ENCODE assay signal across 24 cellular contexts in genomic region chr3:140579260-140579659, GRCh38.
DNase-seq lines count a peak whose midpoint lies in the region; ATAC-seq, FAIRE-seq and TF ChIP-seq lines count a peak whose summit lies in the region.
"Had no signal": no experiment of that assay in that cellular context is flagged by ENCODE, and none has a peak within 500 bp of the region (broad histone marks: within the 10 kb centered on the region; RNA-seq: fewer than 3 reads in every experiment).

No MANE protein-coding gene starts in this region.

- H3K27ac Mint-ChIP-seq in Calu3 (ENCODE audit: unreplicated experiment): no peak overlapping the region
- H3K27ac Mint-ChIP-seq in glutamatergic neuron (ENCODE audit: unreplicated experiment): no peak overlapping the region
- H3K27ac Mint-ChIP-seq: GM23338, H9, HFFc6 had no signal

- H3K4me3 Mint-ChIP-seq in Calu3 (ENCODE audit: low read depth, unreplicated experiment) (no peak overlapping the region), glutamatergic neuron (ENCODE audit: unreplicated experiment) (no peak overlapping the region)
- H3K4me3 Mint-ChIP-seq: GM23338, H9, HFFc6 had no signal

- H3K9me3 Mint-ChIP-seq in Calu3 (ENCODE audit: low read depth, unreplicated experiment): no peaks in the 10 kb centered on the region
- peaks cover 2% of the 10 kb centered on the region for H3K9me3 Mint-ChIP-seq in glutamatergic neuron (ENCODE audit: unreplicated experiment)
- H3K9me3 Mint-ChIP-seq: GM23338, H9 had no signal

- no peak for TF ChIP-seq POLR2A in testis (IDR thresholded peaks at IDR 0.05)

- TF ChIP-seq CTCF in Calu3 (IDR thresholded peaks at IDR 0.05; ENCODE audit: unreplicated experiment) (peak; percentile 24), astrocyte of the spinal cord (IDR thresholded peaks at IDR 0.05; ENCODE audit: low read depth, low read length) (peak; percentile 0), glutamatergic neuron (IDR thresholded peaks at IDR 0.05; ENCODE audit: partially characterized antibody, unreplicated experiment) (peak; percentile 23), testis (IDR thresholded peaks at IDR 0.05) (peak in 2 of 3 experiments; percentile 13 to 23), D721Med (IDR thresholded peaks at IDR 0.05; ENCODE audit: insufficient read depth, missing control alignments) (no peak)

- DNase-seq in Calu3 (no peak), astrocyte of the spinal cord (ENCODE audit: low read depth, low spot score) (no peak), glutamatergic neuron (no peak), testis (no peak), D721Med (ENCODE audit: insufficient read length, low spot score) (no peak)
- DNase-seq: 8988T, ACHN, DMS53, H9, HFFc6, IMR-90, KG1, MG63, NCI-H1105 treated with DMSO at 0.1 percent for 48 hours, NCI-H1694, NCI-H2029 treated with DMSO at 0.1 percent for 48 hours, NCI-H446 treated with DMSO at 0.1 percent for 48 hours, NCI-H526 treated with DMSO at 0.1 percent for 48 hours, Peyer's patch, SHP77 treated with DMSO at 0.1 percent for 48 hours had no signal

- H3K9me3 ChIP-seq in testis: no peaks in the 10 kb centered on the region
- H3K9me3 ChIP-seq: MG63, Peyer's patch had no signal

- no peaks in the 10 kb centered on the region for H3K4me1 ChIP-seq in testis
- H3K4me1 ChIP-seq: Peyer's patch had no signal

- H3K4me3 ChIP-seq in astrocyte of the spinal cord (ENCODE audit: low read depth, low read length) (no peak overlapping the region), testis (no peak overlapping the region)
- H3K4me3 ChIP-seq: GM23338, MG63, Peyer's patch, SK-N-MC had no signal

- CTCF ChIA-PET in Calu3 (lab: Charles Lee): no interaction called here

- no peaks in the 10 kb centered on the region for H3K36me3 Mint-ChIP-seq in Calu3 (ENCODE audit: insufficient read depth, unreplicated experiment)
- H3K36me3 Mint-ChIP-seq in glutamatergic neuron (ENCODE audit: unreplicated experiment): no peaks in the 10 kb centered on the region

- peaks cover 66% of the 10 kb centered on the region for H3K27me3 Mint-ChIP-seq in Calu3 (ENCODE audit: unreplicated experiment)
- peaks cover 3% of the 10 kb centered on the region for H3K27me3 Mint-ChIP-seq in glutamatergic neuron (ENCODE audit: unreplicated experiment)

- H3K27ac ChIP-seq in testis: no peak overlapping the region
- H3K27ac ChIP-seq: Peyer's patch, SK-N-MC had no signal

- no peaks in the 10 kb centered on the region for H3K27me3 ChIP-seq in testis
- H3K27me3 ChIP-seq: MG63, Peyer's patch had no signal

- H3K36me3 ChIP-seq in testis (ENCODE audit: low read depth, missing control alignments): no peaks in the 10 kb centered on the region
- H3K36me3 ChIP-seq: MG63, Peyer's patch had no signal

- ATAC-seq in GM21529 (IDR thresholded peaks at IDR 0.05; ENCODE audit: unreplicated experiment): no peak
- ATAC-seq in HG02970 (IDR thresholded peaks at IDR 0.05; ENCODE audit: low FRiP score, unreplicated experiment): no peak
- ATAC-seq: GM23338 had no signal

- BruUV-seq in Calu3 (replicated peaks; lab: Mats Ljungman, UMichigan): no TSS peak

- no peak for FAIRE-seq in D721Med (lab: Jason Lieb, UNC)

- H3K4me1 Mint-ChIP-seq in Calu3 (ENCODE audit: low read depth, unreplicated experiment) (no peaks in the 10 kb centered on the region), glutamatergic neuron (ENCODE audit: low read depth, unreplicated experiment) (peaks cover 3% of the 10 kb centered on the region)
- H3K4me1 Mint-ChIP-seq: GM23338, H9 had no signal

- in situ Hi-C loops in astrocyte of the spinal cord (cut with HindIII; ENCODE audit: low sequenced_read_pairs): no loop called here

- intact Hi-C loops in Calu3 (cut with micrococcal nuclease; ENCODE audit: unreplicated experiment) (no loop called here), testis (cut with DNase I; ENCODE audit: low total_unique reads) (no loop called here)
